Comparison of ENCODE assay signal across 8 cellular contexts in the genomic region with DNA sequence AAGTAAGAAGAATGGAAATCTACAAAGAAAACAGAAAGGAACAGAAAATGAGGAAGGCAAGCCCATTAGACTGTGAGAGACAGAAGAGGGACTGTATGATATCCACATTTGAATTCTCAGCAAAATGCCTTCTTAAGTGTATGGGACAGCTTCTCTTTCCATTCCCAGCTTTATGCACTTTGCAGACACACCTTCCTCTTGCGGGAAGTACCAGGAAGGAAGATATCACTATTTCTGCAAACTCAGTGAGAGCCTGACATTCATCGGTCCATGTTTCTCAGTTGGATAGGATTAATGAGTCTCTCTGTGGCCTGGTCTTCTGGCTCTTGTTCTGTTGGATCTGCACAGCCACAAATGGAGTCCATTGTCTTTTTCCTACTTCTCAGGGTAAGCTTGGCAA.
"Had no signal": no experiment of that assay in that cellular context is flagged by ENCODE, and none has a peak within 500 bp of the region (broad histone marks: within the 10 kb centered on the region; RNA-seq: fewer than 3 reads in every experiment).

No MANE protein-coding gene starts in this region.

- H3K9me3 ChIP-seq: HAP-1 had no signal

- H3K4me3 Mint-ChIP-seq: HFFc6 had no signal

- H3K27ac Mint-ChIP-seq: HFFc6 had no signal

- ATAC-seq: HCT116, K562 had no signal

- H3K4me3 ChIP-seq: HAP-1, K562 had no signal

- H3K36me3 ChIP-seq: HAP-1 had no signal

- DNase-seq: GOT3, H7, HFFc6, IMR-90, KG1 had no signal

- H3K4me1 ChIP-seq: HAP-1 had no signal
